2 cellular contexts compared by ENCODE assay signal in the genomic region with DNA sequence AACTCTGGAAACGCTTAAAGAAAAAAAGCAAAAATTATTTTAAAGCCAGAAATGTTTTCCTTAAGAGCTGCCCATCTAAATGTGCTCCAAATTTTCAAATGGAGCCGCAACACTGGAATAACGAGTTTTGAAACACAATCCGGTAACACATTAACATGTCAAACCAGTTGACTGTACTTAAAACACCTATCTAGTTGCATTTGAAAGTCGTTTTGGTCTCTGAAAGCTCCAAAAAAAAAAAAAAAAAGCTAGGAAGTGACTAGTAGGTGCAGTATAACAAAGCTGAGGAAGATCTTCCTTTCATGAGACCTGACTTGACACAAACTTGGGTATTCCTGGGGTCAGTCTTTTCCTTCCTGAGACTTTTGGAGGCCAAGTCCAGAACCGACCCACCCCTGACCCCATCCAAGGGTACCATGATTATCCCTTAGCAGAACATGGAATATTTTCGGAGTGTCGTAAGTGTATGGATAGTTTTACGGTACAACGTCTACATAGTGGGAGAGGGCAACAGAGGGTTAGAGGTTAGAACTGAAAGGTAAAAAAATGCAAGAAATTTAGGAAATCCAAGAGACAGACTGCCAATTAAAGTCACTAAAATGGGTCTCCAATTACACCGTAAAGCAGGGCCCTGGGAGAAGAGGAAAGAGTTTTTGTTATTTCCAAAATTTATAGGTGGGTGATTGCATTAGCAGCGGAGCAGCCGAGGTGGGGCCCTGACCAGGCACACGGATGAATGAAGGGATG.
TF ChIP-seq lines count a peak whose summit lies in the region.

No MANE protein-coding gene starts in this region.

TF ChIP-seq in WTC11, 78 proteins besides CTCF, POLR2A, EP300 and RAD21:
- TF ChIP-seq, protein P1, sequence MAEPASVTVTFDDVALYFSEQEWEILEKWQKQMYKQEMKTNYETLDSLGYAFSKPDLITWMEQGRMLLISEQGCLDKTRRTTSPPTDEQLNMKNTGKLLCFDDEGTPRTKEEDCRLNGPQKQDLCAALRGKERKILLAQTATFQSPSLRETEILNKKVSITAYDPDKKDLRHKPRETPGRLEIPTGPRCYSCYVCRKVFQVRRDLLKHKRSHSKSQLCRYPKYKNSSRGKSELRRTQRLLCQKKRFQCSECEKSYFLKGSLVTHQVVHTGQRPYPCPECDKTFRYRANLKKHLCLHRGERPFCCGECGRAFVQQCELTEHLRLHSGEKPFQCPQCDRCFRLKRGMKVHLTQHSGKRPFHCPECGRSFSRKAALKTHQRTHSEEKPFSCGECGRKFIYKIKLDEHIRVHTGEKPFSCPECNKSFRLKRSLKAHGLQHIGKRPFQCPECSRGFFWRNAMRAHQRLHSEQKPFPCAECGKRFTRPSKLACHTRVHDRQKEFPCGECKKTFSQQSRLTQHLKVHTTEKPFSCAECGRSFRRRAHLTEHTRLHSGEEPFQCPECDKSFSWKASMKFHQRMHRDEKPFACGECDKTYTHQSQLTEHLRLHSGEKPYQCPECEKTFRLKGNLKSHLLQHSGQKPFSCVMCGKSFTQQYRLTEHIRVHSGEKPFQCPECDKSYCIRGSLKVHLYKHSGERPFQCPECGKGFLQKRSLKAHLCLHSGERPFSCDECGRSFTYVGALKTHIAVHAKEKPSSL (CRISPR knock-in tag; conservative IDR thresholded peaks at IDR 0.05), result no peak
- TF ChIP-seq, protein P2, sequence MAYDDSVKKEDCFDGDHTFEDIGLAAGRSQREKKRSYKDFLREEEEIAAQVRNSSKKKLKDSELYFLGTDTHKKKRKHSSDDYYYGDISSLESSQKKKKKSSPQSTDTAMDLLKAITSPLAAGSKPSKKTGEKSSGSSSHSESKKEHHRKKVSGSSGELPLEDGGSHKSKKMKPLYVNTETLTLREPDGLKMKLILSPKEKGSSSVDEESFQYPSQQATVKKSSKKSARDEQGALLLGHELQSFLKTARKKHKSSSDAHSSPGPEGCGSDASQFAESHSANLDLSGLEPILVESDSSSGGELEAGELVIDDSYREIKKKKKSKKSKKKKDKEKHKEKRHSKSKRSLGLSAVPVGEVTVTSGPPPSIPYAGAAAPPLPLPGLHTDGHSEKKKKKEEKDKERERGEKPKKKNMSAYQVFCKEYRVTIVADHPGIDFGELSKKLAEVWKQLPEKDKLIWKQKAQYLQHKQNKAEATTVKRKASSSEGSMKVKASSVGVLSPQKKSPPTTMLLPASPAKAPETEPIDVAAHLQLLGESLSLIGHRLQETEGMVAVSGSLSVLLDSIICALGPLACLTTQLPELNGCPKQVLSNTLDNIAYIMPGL (CRISPR knock-in tag; IDR thresholded peaks at IDR 0.05), result 0 out of 2 replicates have a peak, but pooled peaks have one; percentile 4

TF ChIP-seq in liver, 16 proteins besides CTCF, POLR2A, EP300 and RAD21 (continued from another document):
- TF ChIP-seq, protein P3, sequence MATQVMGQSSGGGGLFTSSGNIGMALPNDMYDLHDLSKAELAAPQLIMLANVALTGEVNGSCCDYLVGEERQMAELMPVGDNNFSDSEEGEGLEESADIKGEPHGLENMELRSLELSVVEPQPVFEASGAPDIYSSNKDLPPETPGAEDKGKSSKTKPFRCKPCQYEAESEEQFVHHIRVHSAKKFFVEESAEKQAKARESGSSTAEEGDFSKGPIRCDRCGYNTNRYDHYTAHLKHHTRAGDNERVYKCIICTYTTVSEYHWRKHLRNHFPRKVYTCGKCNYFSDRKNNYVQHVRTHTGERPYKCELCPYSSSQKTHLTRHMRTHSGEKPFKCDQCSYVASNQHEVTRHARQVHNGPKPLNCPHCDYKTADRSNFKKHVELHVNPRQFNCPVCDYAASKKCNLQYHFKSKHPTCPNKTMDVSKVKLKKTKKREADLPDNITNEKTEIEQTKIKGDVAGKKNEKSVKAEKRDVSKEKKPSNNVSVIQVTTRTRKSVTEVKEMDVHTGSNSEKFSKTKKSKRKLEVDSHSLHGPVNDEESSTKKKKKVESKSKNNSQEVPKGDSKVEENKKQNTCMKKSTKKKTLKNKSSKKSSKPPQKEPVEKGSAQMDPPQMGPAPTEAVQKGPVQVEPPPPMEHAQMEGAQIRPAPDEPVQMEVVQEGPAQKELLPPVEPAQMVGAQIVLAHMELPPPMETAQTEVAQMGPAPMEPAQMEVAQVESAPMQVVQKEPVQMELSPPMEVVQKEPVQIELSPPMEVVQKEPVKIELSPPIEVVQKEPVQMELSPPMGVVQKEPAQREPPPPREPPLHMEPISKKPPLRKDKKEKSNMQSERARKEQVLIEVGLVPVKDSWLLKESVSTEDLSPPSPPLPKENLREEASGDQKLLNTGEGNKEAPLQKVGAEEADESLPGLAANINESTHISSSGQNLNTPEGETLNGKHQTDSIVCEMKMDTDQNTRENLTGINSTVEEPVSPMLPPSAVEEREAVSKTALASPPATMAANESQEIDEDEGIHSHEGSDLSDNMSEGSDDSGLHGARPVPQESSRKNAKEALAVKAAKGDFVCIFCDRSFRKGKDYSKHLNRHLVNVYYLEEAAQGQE (IDR thresholded peaks at IDR 0.05), result no peak
- TF ChIP-seq HNF4G (IDR thresholded peaks at IDR 0.05) (no peak), EGR1 (IDR thresholded peaks at IDR 0.05; ENCODE audit: low read depth in 2 of 2) (no peak)
- TF ChIP-seq, protein P4, sequence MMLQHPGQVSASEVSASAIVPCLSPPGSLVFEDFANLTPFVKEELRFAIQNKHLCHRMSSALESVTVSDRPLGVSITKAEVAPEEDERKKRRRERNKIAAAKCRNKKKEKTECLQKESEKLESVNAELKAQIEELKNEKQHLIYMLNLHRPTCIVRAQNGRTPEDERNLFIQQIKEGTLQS (IDR thresholded peaks at IDR 0.05), result no peak
